In the genomic region with DNA sequence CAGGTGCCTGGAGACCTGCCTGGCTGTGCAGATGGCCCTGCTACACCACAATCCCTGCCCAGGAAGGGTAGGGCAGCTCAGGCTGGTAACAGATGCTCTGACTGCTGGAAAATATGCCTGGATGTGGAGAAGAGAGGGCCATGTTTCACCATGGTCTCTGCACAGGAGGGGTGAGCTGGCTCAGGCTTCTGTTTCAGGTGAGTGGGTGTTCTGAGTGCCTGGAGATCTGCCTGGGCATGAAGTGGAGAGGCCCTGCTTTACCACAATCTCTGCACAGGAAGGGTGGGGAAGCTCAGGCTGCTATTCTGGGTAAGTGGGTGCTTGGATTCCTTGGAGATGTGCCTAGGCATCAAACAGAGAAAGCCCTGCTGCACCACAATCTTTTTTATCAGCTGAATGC, we compare ENCODE assay signal across 13 cellular contexts.
A peak's percentile ranks its signal among the peaks of the same experiment; 100 is the strongest.
DNase-seq lines count a peak whose midpoint lies in the region; ATAC-seq, FAIRE-seq and TF ChIP-seq lines count a peak whose summit lies in the region.
"Had no signal": no experiment of that assay in that cellular context is flagged by ENCODE, and none has a peak within 500 bp of the region (broad histone marks: within the 10 kb centered on the region; RNA-seq: fewer than 3 reads in every experiment).

No MANE protein-coding gene starts in this region.

- POLR2A ChIA-PET in H1 (lab: Charles Lee; ENCODE audit: partially characterized antibody), result no interaction called here

- FAIRE-seq in H1 (lab: Jason Lieb, UNC), result no peak
- FAIRE-seq: islet of Langerhans had no signal

- H3K23ac ChIP-seq in H1 (ENCODE audit: insufficient read length), result no peak overlapping the region

- H3K79me2 ChIP-seq in H1 (ENCODE audit: control insufficient read depth in 1 of 2, insufficient read depth in 2 of 2, low read length in 2 of 2), result no peaks in the 10 kb centered on the region

- H3K27ac ChIP-seq in H1 (ENCODE audit: low read depth, low read length) (no peak overlapping the region), aorta (ENCODE audit: low read depth in 1 of 2, low read length in 2 of 2) (no peak overlapping the region)

- H3K18ac ChIP-seq in H1 (ENCODE audit: extremely low read depth, low read length), result no peak overlapping the region

- no peak overlapping the region for H2BK12ac ChIP-seq in H1 (ENCODE audit: low read depth, low read length)

- H3K4me1 ChIP-seq in H1 (replicated peaks in 1 of 4; ENCODE audit: control insufficient read depth in 3 of 4, insufficient read depth in 4 of 4, low read length in 3 of 4) (no peaks in the 10 kb centered on the region), aorta (ENCODE audit: control insufficient read depth in 1 of 2, insufficient read depth in 2 of 2, low read length in 2 of 2) (no peaks in the 10 kb centered on the region)

- H2BK15ac ChIP-seq in H1 (ENCODE audit: low read length), result no peak overlapping the region

- peak overlapping the region; percentile 78 for H2AFZ ChIP-seq in H1 (ENCODE audit: low read length)

- H3K4ac ChIP-seq in H1 (replicated peaks; ENCODE audit: insufficient read length, low read depth, low read length), result no peak overlapping the region

- H4K8ac ChIP-seq in H1 (ENCODE audit: extremely low read depth, insufficient read depth, low read length), result no peak overlapping the region; the same call in 1 of the 2 replicates

- CTCF ChIA-PET in H1 (lab: Charles Lee; ENCODE audit: partially characterized antibody), result interaction anchor here (1.3 kb wide), 1 partner anchor 8 kb away, joined by 3 read pairs; no protein-coding TSS in a partner anchor

- H3K4me3 ChIP-seq in H1 (ENCODE audit: extremely low read depth in 1 of 4, insufficient read depth in 2 of 4, low read depth in 3 of 4, low read length in 4 of 4) (no peak overlapping the region), aorta (ENCODE audit: low read length in 2 of 2) (no peak overlapping the region)

- H2AK5ac ChIP-seq in H1 (ENCODE audit: low read depth, low read length), result 0 out of 2 replicates have a peak overlapping the region, but pooled peaks have one; percentile 11

- H3K9me3 ChIP-seq in H1 (ENCODE audit: insufficient read depth in 2 of 2, low read depth in 1 of 2, low read length in 1 of 2) (no peaks in the 10 kb centered on the region), aorta (ENCODE audit: control insufficient read depth, low read length) (no peaks in the 10 kb centered on the region)
- H3K9me3 ChIP-seq: SK-N-SH had no signal

- H3K36me3 ChIP-seq in H1 (ENCODE audit: control insufficient read depth in 2 of 4, insufficient read depth in 4 of 4, low read length in 3 of 4) (no peaks in the 10 kb centered on the region), aorta (ENCODE audit: control insufficient read depth in 1 of 2, insufficient read depth in 2 of 2, low read length in 1 of 2) (no peaks in the 10 kb centered on the region)

- no peak for TF ChIP-seq RAD21 in H1 (IDR thresholded peaks at IDR 0.05 in 1 of 2, conservative IDR thresholded peaks at IDR 0.05 in 1 of 2; ENCODE audit: low read depth in 2 of 2, low read length in 2 of 2)

- no peaks in the 10 kb centered on the region for H4K20me1 ChIP-seq in H1 (replicated peaks in 1 of 2; ENCODE audit: control insufficient read depth in 1 of 2, insufficient read depth in 2 of 2, low read length in 2 of 2)

- H3K27me3 ChIP-seq in H1 (replicated peaks in 1 of 4; ENCODE audit: control insufficient read depth in 3 of 4, extremely low read depth in 1 of 4, insufficient read depth in 3 of 4, low read length in 3 of 4) (no peaks in the 10 kb centered on the region), aorta (ENCODE audit: control insufficient read depth in 1 of 2, insufficient read depth in 2 of 2, low read length in 1 of 2) (no peaks in the 10 kb centered on the region)

- H3K79me1 ChIP-seq in H1 (ENCODE audit: low read depth, low read length), result no peaks in the 10 kb centered on the region

- intact Hi-C loops in aorta (cut with DNase I), result no loop called here

- peak; percentile 70 for DNase-seq in DMS53 (lab: John Stamatoyannopoulos, UW)
- no peak for DNase-seq in H1 (ENCODE audit: low read depth in 1 of 2, low spot score in 2 of 2)
- DNase-seq in globus pallidus (ENCODE audit: low spot score), result no peak
- no peak for DNase-seq in GF-D8 (lab: John Stamatoyannopoulos, UW)
- DNase-seq in aorta, result no peak
- DNase-seq: activated effector memory CD4-positive, alpha-beta T cell treated with anti-CD3 and anti-CD28 coated beads, Interleukin-2, amount 50 U/mL, for 16 hours; naive thymus-derived CD8-positive, alpha-beta T cell; NCI-H774; SK-N-SH had no signal

- no peak overlapping the region for H4K91ac ChIP-seq in H1 (replicated peaks; ENCODE audit: insufficient read length, low read length)

- no peak overlapping the region for H3K4me2 ChIP-seq in H1 (ENCODE audit: insufficient read depth in 1 of 2, low read depth in 2 of 2, low read length in 2 of 2)
- H3K4me2 ChIP-seq: SK-N-SH had no signal

- no peak for TF ChIP-seq EP300 in H1 (IDR thresholded peaks at IDR 0.05; ENCODE audit: borderline replicate concordance in 1 of 2, low read depth in 2 of 2, low read length in 2 of 2)

- no peaks in the 10 kb centered on the region for H3K23me2 ChIP-seq in H1 (ENCODE audit: low read depth, low read length)

- no peak for TF ChIP-seq POLR2A in H1 (IDR thresholded peaks at IDR 0.05; ENCODE audit: control extremely low read depth in 1 of 2, low read depth in 2 of 2, low read length in 2 of 2)

- no peak overlapping the region for H2BK120ac ChIP-seq in H1 (replicated peaks; ENCODE audit: low read depth, low read length)

- ATAC-seq in GM19023 (IDR thresholded peaks at IDR 0.05; ENCODE audit: unreplicated experiment), result peak; percentile 43
- peak; percentile 53 for ATAC-seq in HG03442 (IDR thresholded peaks at IDR 0.05; ENCODE audit: unreplicated experiment)
- ATAC-seq in GM19397 (IDR thresholded peaks at IDR 0.05; ENCODE audit: unreplicated experiment), result no peak
- ATAC-seq in aorta (ENCODE audit: low FRiP score), result no peak
- ATAC-seq: naive thymus-derived CD8-positive, alpha-beta T cell had no signal

- H2BK5ac ChIP-seq in H1 (ENCODE audit: low read depth, low read length), result peak overlapping the region; percentile 75

- H2BK20ac ChIP-seq in H1 (ENCODE audit: low read length), result no peak overlapping the region

- H3K56ac ChIP-seq in H1 (replicated peaks; ENCODE audit: insufficient read length, low read depth, low read length), result no peak overlapping the region

- no peak overlapping the region for H3K9ac ChIP-seq in H1 (replicated peaks in 1 of 4; ENCODE audit: extremely low read depth in 1 of 4, low read depth in 3 of 4, low read length in 3 of 4)
- H3K9ac ChIP-seq: SK-N-SH had no signal

- TF ChIP-seq CTCF in H1 (IDR thresholded peaks at IDR 0.05; ENCODE audit: control extremely low read depth in 1 of 3, insufficient read depth in 1 of 3, low read depth in 1 of 3, low read length in 3 of 3), result no peak

- no peak overlapping the region for H4K5ac ChIP-seq in H1 (ENCODE audit: insufficient read length, low read depth, low read length)

- H3K14ac ChIP-seq in H1 (ENCODE audit: insufficient read length), result no peak overlapping the region

TF ChIP-seq in H1, 55 proteins besides CTCF, POLR2A, EP300 and RAD21:
- TF ChIP-seq, protein P1, sequence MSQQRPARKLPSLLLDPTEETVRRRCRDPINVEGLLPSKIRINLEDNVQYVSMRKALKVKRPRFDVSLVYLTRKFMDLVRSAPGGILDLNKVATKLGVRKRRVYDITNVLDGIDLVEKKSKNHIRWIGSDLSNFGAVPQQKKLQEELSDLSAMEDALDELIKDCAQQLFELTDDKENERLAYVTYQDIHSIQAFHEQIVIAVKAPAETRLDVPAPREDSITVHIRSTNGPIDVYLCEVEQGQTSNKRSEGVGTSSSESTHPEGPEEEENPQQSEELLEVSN (IDR thresholded peaks at IDR 0.05), result no peak
- TF ChIP-seq POU5F1 (IDR thresholded peaks at IDR 0.05; ENCODE audit: low read depth, low read length) (no peak), NRF1 (IDR thresholded peaks at IDR 0.05; ENCODE audit: low read depth, low read length) (no peak), BRCA1 (IDR thresholded peaks at IDR 0.05; ENCODE audit: low read depth, low read length) (no peak), KDM4A (IDR thresholded peaks at IDR 0.05; ENCODE audit: low read depth, low read length, severe bottlenecking) (no peak), TAF1 (IDR thresholded peaks at IDR 0.05; ENCODE audit: low read depth, low read length) (no peak), PHF8 (conservative IDR thresholded peaks at IDR 0.05; ENCODE audit: low read depth, low read length) (no peak), RNF2 (IDR thresholded peaks at IDR 0.05; ENCODE audit: borderline replicate concordance, low read depth, low read length, missing control alignments, poor library complexity, severe bottlenecking) (no peak), KDM5A (IDR thresholded peaks at IDR 0.05; ENCODE audit: low read length) (no peak), SP2 (IDR thresholded peaks at IDR 0.05; ENCODE audit: low read length) (no peak)

Comparison
In these comparisons a context has a peak if more than half of its experiments do, and no peak if none do; other contexts are left out.
1. ATAC-seq: peak in GM19023 (single experiment) and HG03442 (single experiment); none in GM19397 (single experiment) and aorta (single experiment).